In the genomic region with DNA sequence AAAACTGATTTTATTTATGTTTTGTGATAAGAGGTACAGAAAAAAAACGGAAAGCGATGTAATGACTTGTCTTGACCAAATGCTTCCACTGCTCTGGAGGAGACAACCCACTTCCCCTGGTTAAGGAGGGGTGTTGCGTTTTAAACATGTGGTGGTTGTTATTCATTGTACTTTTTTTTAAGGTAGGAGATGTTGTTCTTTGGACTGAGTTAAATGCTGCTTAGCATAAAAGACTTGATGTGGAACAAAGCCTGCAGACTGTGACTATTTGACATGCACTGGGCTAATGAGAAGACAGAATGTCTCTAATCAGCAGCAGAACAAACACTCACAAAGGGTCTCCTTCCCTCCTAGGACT, we compare ENCODE assay signal across 11 cellular contexts.
DNase-seq lines count a peak whose midpoint lies in the region; ATAC-seq and TF ChIP-seq lines count a peak whose summit lies in the region.
"Had no signal": no experiment of that assay in that cellular context is flagged by ENCODE, and none has a peak within 500 bp of the region (broad histone marks: within the 10 kb centered on the region; RNA-seq: fewer than 3 reads in every experiment).

No MANE protein-coding gene starts in this region.

- DNase-seq in T-helper 1 cell (no peak), Caco-2 (no peak), caudate nucleus (lab: John Stamatoyannopoulos, UW) (no peak), T-helper 2 cell (no peak)
- DNase-seq: activated effector memory CD4-positive, alpha-beta T cell treated with anti-CD3 and anti-CD28 coated beads, Interleukin-2, amount 50 U/mL, for 16 hours; DMS79 had no signal

- POLR2A ChIA-PET in Caco-2 (lab: Charles Lee), result no interaction called here

- H3K27ac Mint-ChIP-seq in Caco-2 (ENCODE audit: unreplicated experiment), result no peak overlapping the region

- H3K4me1 Mint-ChIP-seq in Caco-2 (ENCODE audit: low read depth, unreplicated experiment), result no peaks in the 10 kb centered on the region

- H3K9me3 Mint-ChIP-seq in Caco-2 (ENCODE audit: unreplicated experiment), result no peaks in the 10 kb centered on the region

- ATAC-seq in GM18909 (IDR thresholded peaks at IDR 0.05; ENCODE audit: poor library complexity, unreplicated experiment) (peak; percentile 62), GM21825 (IDR thresholded peaks at IDR 0.05; ENCODE audit: unreplicated experiment) (peak; percentile 39), HG03432 (IDR thresholded peaks at IDR 0.05; ENCODE audit: unreplicated experiment) (peak; percentile 51)

- BruUV-seq in Caco-2 (replicated peaks; lab: Mats Ljungman, UMichigan), result no TSS peak

- H3K4me3 ChIP-seq in mononuclear cell (ENCODE audit: low read length) (peak overlapping the region; percentile 2), Caco-2 (ENCODE audit: low read depth, low read length) (no peak overlapping the region)

- CTCF ChIA-PET in Caco-2 (lab: Charles Lee), result no interaction called here

- H3K36me3 ChIP-seq in Caco-2 (ENCODE audit: control insufficient read depth, insufficient read depth, low read length), result no peaks in the 10 kb centered on the region

- no peak overlapping the region for H3K27ac ChIP-seq in caudate nucleus (ENCODE audit: low read depth, low read length)
- H3K27ac ChIP-seq: parathyroid adenoma had no signal

- intact Hi-C loops in Caco-2 (cut with micrococcal nuclease; ENCODE audit: unreplicated experiment), result no loop called here

- no peaks in the 10 kb centered on the region for H3K36me3 Mint-ChIP-seq in Caco-2 (ENCODE audit: insufficient read depth, unreplicated experiment)

- peaks cover 15% of the 10 kb centered on the region for H3K4me1 ChIP-seq in mononuclear cell (ENCODE audit: insufficient read depth, low read length)
- H3K4me1 ChIP-seq in Caco-2, result no peaks in the 10 kb centered on the region
- H3K4me1 ChIP-seq: parathyroid adenoma had no signal

- TF ChIP-seq CTCF in Caco-2 (IDR thresholded peaks at IDR 0.05; ENCODE audit: insufficient read depth in 1 of 2, low read depth in 1 of 2, low read length in 1 of 2, severe bottlenecking in 1 of 2, unreplicated experiment in 1 of 2), result no peak

- H3K9me3 ChIP-seq in mononuclear cell (ENCODE audit: low read depth, low read length) (no peaks in the 10 kb centered on the region), Caco-2 (no peaks in the 10 kb centered on the region)

- no peaks in the 10 kb centered on the region for H3K27me3 ChIP-seq in mononuclear cell (ENCODE audit: insufficient read depth, low read length)
- H3K27me3 ChIP-seq in Caco-2 (replicated peaks; ENCODE audit: control insufficient read depth, insufficient read depth, low read length), result no peaks in the 10 kb centered on the region

- no peak overlapping the region for H3K4me3 Mint-ChIP-seq in Caco-2 (ENCODE audit: unreplicated experiment)

- H3K27me3 Mint-ChIP-seq in Caco-2 (ENCODE audit: insufficient read depth, unreplicated experiment), result no peaks in the 10 kb centered on the region
